17 cellular contexts compared by ENCODE assay signal in genomic region chr10:75773813-75774547, GRCh38.
DNase-seq lines count a peak whose midpoint lies in the region; ATAC-seq, FAIRE-seq and TF ChIP-seq lines count a peak whose summit lies in the region.
"Had no signal": no experiment of that assay in that cellular context is flagged by ENCODE, and none has a peak within 500 bp of the region (broad histone marks: within the 10 kb centered on the region; RNA-seq: fewer than 3 reads in every experiment).

No MANE protein-coding gene starts in this region.

- no peak for TF ChIP-seq RAD21 in HepG2 (CRISPR knock-in tag; IDR thresholded peaks at IDR 0.05)

- H3K4me1 ChIP-seq in HepG2 (ENCODE audit: insufficient read depth, low read length) = peaks cover 85% of the 10 kb centered on the region
- H3K4me1 ChIP-seq in right lobe of liver = peaks cover 0 to 26% (median 4%) of the 10 kb centered on the region in 4 donors
- H3K4me1 ChIP-seq in mesenchymal stem cell (ENCODE audit: control insufficient read depth, insufficient read depth, low read depth, low read length) = peaks cover 3% of the 10 kb centered on the region
- H3K4me1 ChIP-seq in small intestine (ENCODE audit: control insufficient read depth in 2 of 2, insufficient read depth in 1 of 2, low read depth in 1 of 2, low read length in 1 of 2) = no peaks in the 10 kb centered on the region
- H3K4me1 ChIP-seq: parathyroid adenoma had no signal

- H2AFZ ChIP-seq in HepG2 (ENCODE audit: low read length) = no peak overlapping the region
- no peak overlapping the region for H2AFZ ChIP-seq in mesenchymal stem cell (ENCODE audit: low read depth, low read length)
- H2AFZ ChIP-seq: parathyroid adenoma had no signal

- peak overlapping the region in 1 of 3 experiments; percentile 27; a peak in 1 of 6 replicates for H3K4me3 ChIP-seq in HepG2 (replicated peaks in 1 of 3; ENCODE audit: insufficient read depth in 1 of 3, low read depth in 2 of 3, low read length in 3 of 3)
- no peak overlapping the region for H3K4me3 ChIP-seq in right lobe of liver
- H3K4me3 ChIP-seq in coronary artery = no peak overlapping the region
- no peak overlapping the region for H3K4me3 ChIP-seq in mesenchymal stem cell (ENCODE audit: insufficient read depth in 1 of 2, low read depth in 1 of 2, low read length in 2 of 2)
- H3K4me3 ChIP-seq in small intestine (ENCODE audit: low read depth in 1 of 2, low read length in 2 of 2) = no peak overlapping the region

- H3K36me3 ChIP-seq in HepG2 (replicated peaks in 1 of 2; ENCODE audit: control insufficient read depth in 1 of 2, insufficient read depth in 2 of 2, low read length in 2 of 2) (no peaks in the 10 kb centered on the region), right lobe of liver (no peaks in the 10 kb centered on the region), mesenchymal stem cell (ENCODE audit: control insufficient read depth in 1 of 2, insufficient read depth in 2 of 2, low read depth in 1 of 2, low read length in 2 of 2) (no peaks in the 10 kb centered on the region), small intestine (ENCODE audit: control insufficient read depth in 2 of 2, insufficient read depth in 2 of 2, low read length in 2 of 2) (no peaks in the 10 kb centered on the region)

- H3K9me3 ChIP-seq in HepG2 (ENCODE audit: low read length) (no peaks in the 10 kb centered on the region), right lobe of liver (no peaks in the 10 kb centered on the region), mesenchymal stem cell (ENCODE audit: control insufficient read depth, low read length) (no peaks in the 10 kb centered on the region), small intestine (ENCODE audit: control insufficient read depth, low read depth) (no peaks in the 10 kb centered on the region)

- H3K23ac ChIP-seq in mesenchymal stem cell (ENCODE audit: low read length in 2 of 2) = no peak overlapping the region

- no peak for TF ChIP-seq POLR2A in HepG2 (IDR thresholded peaks at IDR 0.05; ENCODE audit: insufficient read depth in 1 of 2, low read depth in 2 of 2, low read length in 2 of 2)
- no peak for TF ChIP-seq POLR2A in right lobe of liver (IDR thresholded peaks at IDR 0.05)

- no peak overlapping the region for H2BK5ac ChIP-seq in mesenchymal stem cell (ENCODE audit: low read depth, low read length, poor library complexity, severe bottlenecking)

- H3K14ac ChIP-seq in mesenchymal stem cell (ENCODE audit: low read length in 2 of 2) = no peak overlapping the region

- FAIRE-seq in HepG2 (lab: Jason Lieb, UNC) (no peak), small intestine (lab: Jason Lieb, UNC) (no peak)

- in situ Hi-C loops in HepG2 (cut with HindIII; ENCODE audit: extremely low pct_ligation_motif_present, low pct_unique_long_range_greater_than_20kb) = loop anchor here (5.0 to 10.0 kb wide), 2 partner anchors 261 to 372 kb away; partner anchors contain the start of gene ZNF503

- H3K27ac ChIP-seq in HepG2 (ENCODE audit: extremely low read length, insufficient read depth, low read length) (peak overlapping the region; percentile 96), right lobe of liver (peak overlapping the region in 1 of 3 donors; percentile 6), coronary artery (peak overlapping the region; percentile 10 to 62), mesenchymal stem cell (ENCODE audit: low read length, poor library complexity, severe bottlenecking) (no peak overlapping the region), small intestine (ENCODE audit: low read depth in 1 of 2, low read length in 1 of 2) (peak overlapping the region in 1 of 2 donors; percentile 70)
- H3K27ac ChIP-seq: parathyroid adenoma had no signal

- H2BK12ac ChIP-seq in mesenchymal stem cell (ENCODE audit: low read length in 2 of 2) = no peak overlapping the region

- no peak overlapping the region for H2AK5ac ChIP-seq in mesenchymal stem cell (ENCODE audit: low read length, severe bottlenecking)

- H2BK15ac ChIP-seq in mesenchymal stem cell (ENCODE audit: low read depth, poor library complexity, severe bottlenecking) = no peak overlapping the region

- H3K9ac ChIP-seq in HepG2 (ENCODE audit: insufficient read depth, low read depth, low read length) (peak overlapping the region; percentile 63), mesenchymal stem cell (ENCODE audit: low read length) (peak overlapping the region; percentile 0)
- H3K9ac ChIP-seq: parathyroid adenoma had no signal

- TF ChIP-seq CTCF in HepG2 (CRISPR knock-in tag; IDR thresholded peaks at IDR 0.05) (no peak), right lobe of liver (IDR thresholded peaks at IDR 0.05) (no peak), coronary artery (IDR thresholded peaks at IDR 0.05) (no peak)

- H3K79me1 ChIP-seq in mesenchymal stem cell (replicated peaks; ENCODE audit: low read length, poor library complexity, severe bottlenecking) = no peaks in the 10 kb centered on the region

- H3K4me2 ChIP-seq in HepG2 (ENCODE audit: low read depth, low read length) (peak overlapping the region; percentile 52), mesenchymal stem cell (ENCODE audit: low read length, poor library complexity, severe bottlenecking) (no peak overlapping the region)

- POLR2A ChIA-PET in HepG2 (lab: Yijun Ruan, JAX) = interaction anchor here (0.9 to 5.5 kb wide), 20 partner anchors 10 to 373 kb away, joined by 3 to 111 read pairs (median 9); partner anchors contain the start of genes LRMDA and ZNF503

- TF ChIP-seq EP300 in HepG2 (IDR thresholded peaks at IDR 0.05; ENCODE audit: low read depth in 2 of 2, low read length in 2 of 2) (no peak), HepG2 (CRISPR knock-in tag; IDR thresholded peaks at IDR 0.05; ENCODE audit: borderline replicate concordance) (no peak)

- no peak overlapping the region for H4K8ac ChIP-seq in mesenchymal stem cell (ENCODE audit: low read length)

- CTCF ChIA-PET in HepG2 (lab: Yijun Ruan, JAX; ENCODE audit: low intra/inter-chr PET ratio, low total read pairs) = no interaction called here

- ATAC-seq in HepG2 (no peak), right lobe of liver (no peak), HG03439 (IDR thresholded peaks at IDR 0.05; ENCODE audit: unreplicated experiment) (no peak), HG03469 (IDR thresholded peaks at IDR 0.05; ENCODE audit: unreplicated experiment) (no peak)
- ATAC-seq: SK-N-SH treated with all-trans-retinoic acid at 6 μM for 48 hours had no signal

- no peaks in the 10 kb centered on the region for H4K20me1 ChIP-seq in HepG2 (ENCODE audit: insufficient read depth, low read length)

- intact Hi-C loops in HepG2 (cut with micrococcal nuclease; ENCODE audit: unreplicated experiment) (no loop called here), right lobe of liver (cut with DNase I) (no loop called here)

- H3K79me2 ChIP-seq in HepG2 (ENCODE audit: insufficient read depth, low read length) = peaks cover 2% of the 10 kb centered on the region
- H3K79me2 ChIP-seq: parathyroid adenoma had no signal

- BruUV-seq in HepG2 (replicated peaks; lab: Mats Ljungman, UMichigan) = TSS peak; percentile 58

- H3K27me3 ChIP-seq in HepG2 (ENCODE audit: control insufficient read depth in 1 of 2, insufficient read depth in 2 of 2, low read length in 2 of 2) (no peaks in the 10 kb centered on the region), right lobe of liver (no peaks in the 10 kb centered on the region), mesenchymal stem cell (ENCODE audit: control insufficient read depth in 1 of 2, insufficient read depth in 1 of 2, low read length in 2 of 2) (no peaks in the 10 kb centered on the region), small intestine (ENCODE audit: control insufficient read depth in 2 of 2, insufficient read depth in 2 of 2, low read length in 2 of 2) (no peaks in the 10 kb centered on the region)

- no peak overlapping the region for H4K91ac ChIP-seq in mesenchymal stem cell (ENCODE audit: low read length)

- DNase-seq in HepG2 (ENCODE audit: low spot score) (no peak), right lobe of liver (no peak), coronary artery (ENCODE audit: low spot score) (no peak), mesenchymal stem cell (no peak), NCI-H1930 (lab: John Stamatoyannopoulos, UW) (no peak), small intestine (no peak)
- DNase-seq: activated CD8-positive, alpha-beta memory T cell treated with anti-CD3 and anti-CD28 coated beads for 24 hours; head of caudate nucleus; mammary epithelial cell; NCI-H187 treated with DMSO at 0.1 percent for 48 hours; NCI-H446 treated with DMSO at 0.1 percent for 48 hours; RPMI8226; stimulated activated CD4-positive, alpha-beta T cell treated with anti-CD3 and anti-CD28 coated beads, Interleukin-4, amount 100 ng/mL, for 1 hour had no signal

- H3K18ac ChIP-seq in mesenchymal stem cell (ENCODE audit: low read depth in 1 of 2, low read length in 2 of 2) = no peak overlapping the region

- 52% methylated on average over 2 of the region's 2 CpGs for WGBS in HepG2 (ENCODE audit: low lambda C conversion rate)
- 88% methylated on average over 2 of the region's 2 CpGs for WGBS in right lobe of liver (ENCODE audit: insufficient coverage, low coverage, low lambda C conversion rate, missing lambda C conversion rate)
- 0% methylated on average over 1 of the region's 2 CpGs for WGBS in mesenchymal stem cell
- 79 to 90% (median 81%) methylated on average over 2 of the region's 2 CpGs for WGBS in small intestine, 3 donors

- H3K4ac ChIP-seq in mesenchymal stem cell (ENCODE audit: low read depth in 1 of 2, low read length in 2 of 2) = no peak overlapping the region

- H2BK120ac ChIP-seq in mesenchymal stem cell (ENCODE audit: low read depth, low read length) = no peak overlapping the region

TF ChIP-seq in HepG2, 621 proteins besides CTCF, POLR2A, EP300 and RAD21 (continues in another document):
- no peak for TF ChIP-seq TBX2 (CRISPR knock-in tag; IDR thresholded peaks at IDR 0.05; ENCODE audit: borderline replicate concordance)
- no peak for TF ChIP-seq ZNF589 (CRISPR knock-in tag; conservative IDR thresholded peaks at IDR 0.05)
- no peak for TF ChIP-seq U2AF2 (IDR thresholded peaks at IDR 0.05; ENCODE audit: low read depth, low read length)
- no peak for TF ChIP-seq ZBTB37 (CRISPR knock-in tag; IDR thresholded peaks at IDR 0.05)
- TF ChIP-seq CREBL2 (CRISPR knock-in tag; IDR thresholded peaks at IDR 0.05; ENCODE audit: borderline replicate concordance) = no peak
